Comparison of ENCODE assay signal across 8 cellular contexts in genomic region chr13:94362411-94362909, GRCh38.
DNase-seq lines count a peak whose midpoint lies in the region; ATAC-seq and TF ChIP-seq lines count a peak whose summit lies in the region.

No MANE protein-coding gene starts in this region.

- H3K27ac ChIP-seq in right atrium auricular region (no peak overlapping the region), sigmoid colon (no peak overlapping the region)

- H3K4me3 ChIP-seq in right atrium auricular region (no peak overlapping the region), sigmoid colon (no peak overlapping the region)

- 0 to 1% methylated on average over 4 of the region's 4 CpGs for WGBS in sigmoid colon, 2 donors

- ATAC-seq in Right ventricle myocardium inferior, result peak; percentile 96
- peak; percentile 99 for ATAC-seq in HG02852 (IDR thresholded peaks at IDR 0.05; ENCODE audit: unreplicated experiment)

- no peak for TF ChIP-seq POLR2A in sigmoid colon (IDR thresholded peaks at IDR 0.05)

- H3K9me3 ChIP-seq in right atrium auricular region (no peaks in the 10 kb centered on the region), sigmoid colon (no peaks in the 10 kb centered on the region)

- H3K4me1 ChIP-seq in right atrium auricular region (no peaks in the 10 kb centered on the region), sigmoid colon (peaks cover 0 to 9% (median 1%) of the 10 kb centered on the region in 4 donors)

- intact Hi-C loops in Right ventricle myocardium inferior (cut with DNase I) (no loop called here), cardiac septum (cut with DNase I) (no loop called here), sigmoid colon (cut with DNase I) (loop anchor here (5.0 kb wide), 1 partner anchor 1135 kb away; the partner anchor contains the start of gene GPC6)

- DNase-seq in Right ventricle myocardium inferior (ENCODE audit: missing footprints), result no peak
- DNase-seq in cardiac septum (ENCODE audit: low spot score), result no peak
- peak; percentile 83 to 97 (median 87) for DNase-seq in NCI-H1417 (lab: John Stamatoyannopoulos, UW)
- peak; percentile 63 for DNase-seq in SW480 (ENCODE audit: low spot score)
- peak; percentile 90 for DNase-seq in amniotic epithelial cell (ENCODE audit: low read depth)
- peak; percentile 81 for DNase-seq in right atrium auricular region (ENCODE audit: low spot score)
- peak; percentile 82 for DNase-seq in sigmoid colon

- no peaks in the 10 kb centered on the region for H3K36me3 ChIP-seq in right atrium auricular region
- H3K36me3 ChIP-seq in sigmoid colon, result no peaks in the 10 kb centered on the region

- TF ChIP-seq CTCF in right atrium auricular region (IDR thresholded peaks at IDR 0.05) (peak; percentile 82 to 88), sigmoid colon (IDR thresholded peaks at IDR 0.05) (peak; percentile 77 to 82 (median 82))

- H3K27me3 ChIP-seq in right atrium auricular region (no peaks in the 10 kb centered on the region), sigmoid colon (no peaks in the 10 kb centered on the region)

- no peak for TF ChIP-seq EP300 in sigmoid colon (IDR thresholded peaks at IDR 0.05)

Comparison
In these comparisons a context has a peak if more than half of its experiments do, and no peak if none do; other contexts are left out.
1. DNase-seq: peak in NCI-H1417 (3 of 3), SW480 (single experiment), amniotic epithelial cell (single experiment), right atrium auricular region (single experiment) and sigmoid colon (single experiment); none in Right ventricle myocardium inferior (single experiment) and cardiac septum (single experiment).